13 cellular contexts compared by ENCODE assay signal in the genomic region with DNA sequence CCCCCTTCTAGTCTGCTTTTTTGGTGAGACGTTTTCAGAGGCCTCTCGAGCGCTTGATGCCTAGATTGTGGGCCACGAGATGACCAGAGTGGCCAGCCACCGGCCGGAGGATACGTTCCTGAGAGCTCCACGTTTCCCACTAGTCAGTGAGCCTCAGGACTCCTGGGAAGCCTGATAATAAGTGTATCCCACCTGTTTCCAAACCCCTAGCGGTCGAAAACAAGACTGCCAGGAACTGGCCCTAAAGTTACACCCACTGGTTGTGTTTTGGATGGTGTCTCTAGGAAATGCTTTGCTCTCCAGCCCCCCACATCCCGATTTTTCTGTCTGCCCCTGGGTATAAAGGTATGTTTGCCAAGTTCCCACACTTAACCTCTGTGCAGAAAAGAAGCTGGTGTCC. TPM values are rescaled to one million over a fixed set of nuclear protein-coding genes. Genes with fewer than 3 reads are reported as not detected.
DNase-seq lines count a peak whose midpoint lies in the region; ATAC-seq, FAIRE-seq and TF ChIP-seq lines count a peak whose summit lies in the region.
"Had no signal": no experiment of that assay in that cellular context is flagged by ENCODE, and none has a peak within 500 bp of the region (broad histone marks: within the 10 kb centered on the region; RNA-seq: fewer than 3 reads in every experiment).

No MANE protein-coding gene starts in this region.

- no peaks in the 10 kb centered on the region for H3K27me3 Mint-ChIP-seq in astrocyte (ENCODE audit: low read depth, unreplicated experiment)
- no peaks in the 10 kb centered on the region for H3K27me3 Mint-ChIP-seq in MCF 10A (ENCODE audit: insufficient read depth, unreplicated experiment)

- H2AFZ ChIP-seq in astrocyte (ENCODE audit: low read depth, low read length), result no peak overlapping the region

- intact Hi-C loops in MCF 10A (cut with micrococcal nuclease), result loop anchor here (10.0 kb wide), 1 partner anchor 208 kb away; no protein-coding TSS in a partner anchor

- POLR2A ChIA-PET in MCF 10A (lab: Yijun Ruan, JAX), result interaction anchor here (0.7 kb wide), 1 partner anchor 17 kb away, joined by 3 read pairs; no protein-coding TSS in a partner anchor

- H3K36me3 ChIP-seq in HUES6 (ENCODE audit: control insufficient read depth, insufficient read depth, low read length), result no peaks in the 10 kb centered on the region
- H3K36me3 ChIP-seq in astrocyte (ENCODE audit: insufficient read depth, low read length), result no peaks in the 10 kb centered on the region

- H3K36me3 Mint-ChIP-seq in astrocyte (ENCODE audit: low read depth, unreplicated experiment), result no peaks in the 10 kb centered on the region
- peaks cover 9% of the 10 kb centered on the region for H3K36me3 Mint-ChIP-seq in MCF 10A (ENCODE audit: insufficient read depth, unreplicated experiment)

- H3K79me2 ChIP-seq in astrocyte (ENCODE audit: insufficient read depth, low read length), result no peaks in the 10 kb centered on the region

- TF ChIP-seq CTCF in astrocyte (IDR thresholded peaks at IDR 0.05; ENCODE audit: insufficient read depth, low read depth, low read length), result peak; percentile 24
- TF ChIP-seq CTCF in MCF 10A (IDR thresholded peaks at IDR 0.05; ENCODE audit: unreplicated experiment), result no peak

- H3K27me3 ChIP-seq in HUES6 (ENCODE audit: control insufficient read depth, insufficient read depth, low read length), result no peaks in the 10 kb centered on the region
- H3K27me3 ChIP-seq in astrocyte (ENCODE audit: insufficient read depth, low read length), result no peaks in the 10 kb centered on the region

- H4K20me1 ChIP-seq in astrocyte (ENCODE audit: insufficient read depth, low read length), result no peaks in the 10 kb centered on the region

- H3K4me3 Mint-ChIP-seq in astrocyte (ENCODE audit: unreplicated experiment), result no peak overlapping the region
- H3K4me3 Mint-ChIP-seq in MCF 10A (ENCODE audit: unreplicated experiment), result no peak overlapping the region
- H3K4me3 Mint-ChIP-seq: HFFc6 had no signal

- H3K4me3 ChIP-seq in HUES6 (ENCODE audit: low read depth, low read length) (0 out of 2 replicates have a peak overlapping the region, but pooled peaks have one; percentile 21), astrocyte (ENCODE audit: insufficient read depth, low read depth, low read length) (no peak overlapping the region)

- ATAC-seq in HG03196 (IDR thresholded peaks at IDR 0.05; ENCODE audit: unreplicated experiment) (no peak), HG02938 (IDR thresholded peaks at IDR 0.05; ENCODE audit: unreplicated experiment) (no peak), HG03439 (IDR thresholded peaks at IDR 0.05; ENCODE audit: unreplicated experiment) (no peak)

- peak; percentile 9 for DNase-seq in AG08395 (ENCODE audit: low spot score)
- no peak for DNase-seq in astrocyte (ENCODE audit: low read depth)
- DNase-seq in kidney tubule cell (ENCODE audit: low spot score), result peak; percentile 4
- no peak for DNase-seq in MCF 10A (ENCODE audit: unreplicated experiment)
- DNase-seq: activated gamma-delta T cell, HFFc6, NCI-H774, substantia nigra had no signal

- H3K9me3 Mint-ChIP-seq in astrocyte (ENCODE audit: unreplicated experiment), result no peaks in the 10 kb centered on the region
- H3K9me3 Mint-ChIP-seq in MCF 10A (ENCODE audit: unreplicated experiment), result peaks cover 8% of the 10 kb centered on the region
- H3K9me3 Mint-ChIP-seq: HFFc6 had no signal

- BruUV-seq in MCF 10A (replicated peaks; lab: Mats Ljungman, UMichigan), result no TSS peak

- H3K4me1 ChIP-seq in HUES6 (ENCODE audit: control insufficient read depth, insufficient read depth, low read length) (peaks cover 9% of the 10 kb centered on the region), astrocyte (ENCODE audit: insufficient read depth, low read length) (no peaks in the 10 kb centered on the region)

- H3K4me1 Mint-ChIP-seq in astrocyte (ENCODE audit: low read depth, unreplicated experiment), result no peaks in the 10 kb centered on the region
- no peaks in the 10 kb centered on the region for H3K4me1 Mint-ChIP-seq in MCF 10A (ENCODE audit: insufficient read depth, unreplicated experiment)

- no peak overlapping the region for H3K27ac Mint-ChIP-seq in astrocyte (ENCODE audit: unreplicated experiment)
- H3K27ac Mint-ChIP-seq in MCF 10A (ENCODE audit: low read depth, unreplicated experiment), result no peak overlapping the region
- H3K27ac Mint-ChIP-seq: HFFc6 had no signal

- H3K27ac ChIP-seq in HUES6 (ENCODE audit: low read depth, low read length), result no peak overlapping the region
- no peak overlapping the region for H3K27ac ChIP-seq in astrocyte (ENCODE audit: low read depth, low read length)

- CTCF ChIA-PET in MCF 10A (lab: Yijun Ruan, JAX), result interaction anchor here (0.5 to 1.9 kb wide), 8 partner anchors 9 to 266 kb away, joined by 3 to 6 read pairs (median 3); no protein-coding TSS in a partner anchor

- H3K9ac ChIP-seq in HUES6 (ENCODE audit: low read length), result no peak overlapping the region
- no peak overlapping the region for H3K9ac ChIP-seq in astrocyte (ENCODE audit: low read length)

- no peak for FAIRE-seq in astrocyte (lab: Jason Lieb, UNC)

- H3K4me2 ChIP-seq in astrocyte (ENCODE audit: low read length), result no peak overlapping the region

- H3K9me3 ChIP-seq in HUES6 (ENCODE audit: control insufficient read depth, insufficient read depth, low read depth, low read length) (no peaks in the 10 kb centered on the region), astrocyte (ENCODE audit: insufficient read depth, low read depth, low read length) (no peaks in the 10 kb centered on the region)

RNA-seq across cellular contexts. Expression of gene RS1, which starts 4.6 kb away (rescaled TPM):
- not detected in 2 replicates for total RNA-seq in astrocyte
- total RNA-seq in MCF 10A (2022), result not detected in 2 replicates
- total RNA-seq: Calu3, HFFc6 had no signal

RNA-seq across cellular contexts. Expression of gene PPEF1, which starts 31.0 kb away (rescaled TPM):
- total RNA-seq in astrocyte (0.14 TPM in 1 of 2 replicates, not detected in the other), MCF 10A (2022) (0.32 and 1.0 TPM in 2 replicates)
- total RNA-seq: Calu3, HFFc6 had no signal

Comparison
In these comparisons a context has a peak if more than half of its experiments do, and no peak if none do; other contexts are left out.
1. DNase-seq: peak in AG08395 (single experiment) and kidney tubule cell (single experiment); none in astrocyte (single experiment) and MCF 10A (single experiment).